ENCODE assay signal across 14 cellular contexts in the genomic region with DNA sequence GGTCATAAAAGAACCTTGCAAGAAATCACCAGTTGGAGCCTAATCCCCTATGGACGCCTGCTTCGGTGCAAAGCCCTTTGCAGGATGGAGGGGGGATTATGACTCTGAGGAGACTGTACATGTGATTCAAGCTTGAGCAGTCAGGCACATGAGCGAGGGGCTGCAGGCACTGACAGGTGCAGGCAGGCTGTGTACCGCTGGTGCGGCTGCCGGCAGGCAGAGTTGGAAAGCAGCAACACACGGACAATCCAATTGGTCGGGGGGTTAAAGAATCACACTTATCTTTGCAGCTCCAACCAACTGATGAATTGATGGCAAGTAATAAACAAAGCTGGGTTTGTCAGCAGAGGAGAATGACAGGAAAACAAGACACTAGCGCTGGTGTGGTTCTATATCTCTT. TPM values are rescaled to one million over a fixed set of nuclear protein-coding genes. Genes with fewer than 3 reads are reported as not detected.
A peak's percentile ranks its signal among the peaks of the same experiment; 100 is the strongest.
DNase-seq lines count a peak whose midpoint lies in the region; ATAC-seq and TF ChIP-seq lines count a peak whose summit lies in the region.
"Had no signal": no experiment of that assay in that cellular context is flagged by ENCODE, and none has a peak within 500 bp of the region (broad histone marks: within the 10 kb centered on the region; RNA-seq: fewer than 3 reads in every experiment).

No MANE protein-coding gene starts in this region.

- no peaks in the 10 kb centered on the region for H3K36me3 Mint-ChIP-seq in activated CD8-positive, alpha-beta T cell treated with anti-CD3 and anti-CD28 coated beads for 36 hours (ENCODE audit: low read depth)

- CTCF ChIA-PET in activated CD8-positive, alpha-beta T cell treated with anti-CD3 and anti-CD28 coated beads for 36 hours (lab: Charles Lee) = interaction anchor here (1.1 to 1.9 kb wide), 3 partner anchors 12 to 154 kb away, joined by 3 to 7 read pairs (median 5); no protein-coding TSS in a partner anchor

- H3K9me3 Mint-ChIP-seq in activated CD8-positive, alpha-beta T cell treated with anti-CD3 and anti-CD28 coated beads for 36 hours = no peaks in the 10 kb centered on the region
- no peaks in the 10 kb centered on the region for H3K9me3 Mint-ChIP-seq in stimulated activated naive CD8-positive, alpha-beta T cell treated with anti-CD3 and anti-CD28 coated beads, Interleukin-15, amount 100 ng/mL, for 72 hours
- H3K9me3 Mint-ChIP-seq: activated CD4-positive, alpha-beta memory T cell treated with anti-CD3 and anti-CD28 coated beads, Interleukin-2, amount 10 ng/mL, durations not matched to agents 7 days and 5 days; GM23338 had no signal

- peak; percentile 17 for ATAC-seq in esophagus mucosa
- no peak for ATAC-seq in HG03378 (IDR thresholded peaks at IDR 0.05; ENCODE audit: unreplicated experiment)
- ATAC-seq in activated CD8-positive, alpha-beta T cell treated with anti-CD3 and anti-CD28 coated beads for 36 hours = no peak
- ATAC-seq in stimulated activated naive CD8-positive, alpha-beta T cell treated with anti-CD3 and anti-CD28 coated beads, Interleukin-15, amount 100 ng/mL, for 72 hours = no peak
- ATAC-seq: GM23338, heart left ventricle, left colon had no signal

- H3K27ac Mint-ChIP-seq in activated CD8-positive, alpha-beta T cell treated with anti-CD3 and anti-CD28 coated beads for 36 hours = no peak overlapping the region
- H3K27ac Mint-ChIP-seq in stimulated activated naive CD8-positive, alpha-beta T cell treated with anti-CD3 and anti-CD28 coated beads, Interleukin-15, amount 100 ng/mL, for 72 hours = no peak overlapping the region
- H3K27ac Mint-ChIP-seq: activated CD4-positive, alpha-beta memory T cell treated with anti-CD3 and anti-CD28 coated beads, Interleukin-2, amount 10 ng/mL, durations not matched to agents 7 days and 5 days; GM23338 had no signal

- intact Hi-C loops in activated CD8-positive, alpha-beta T cell treated with anti-CD3 and anti-CD28 coated beads for 36 hours (cut with micrococcal nuclease) = no loop called here

- DNase-seq in DMS79 (lab: John Stamatoyannopoulos, UW) = peak; percentile 66
- peak; percentile 68 for DNase-seq in NCI-H2171 (lab: John Stamatoyannopoulos, UW)
- peak in 34 of 56 donors; percentile 10 to 62 (median 32) for DNase-seq in nucleus accumbens (lab: John Stamatoyannopoulos, UW)
- DNase-seq in activated CD8-positive, alpha-beta T cell treated with anti-CD3 and anti-CD28 coated beads for 36 hours = no peak
- no peak for DNase-seq in stimulated activated naive CD8-positive, alpha-beta T cell treated with anti-CD3 and anti-CD28 coated beads, Interleukin-15, amount 100 ng/mL, for 72 hours
- no peak for DNase-seq in cortex of kidney (lab: John Stamatoyannopoulos, UW)
- DNase-seq: activated CD4-positive, alpha-beta memory T cell treated with anti-CD3 and anti-CD28 coated beads, Interleukin-2, amount 10 ng/mL, durations not matched to agents 7 days and 5 days; AML-193; heart left ventricle; left colon; tibial artery had no signal

- no peak for TF ChIP-seq CTCF in activated CD8-positive, alpha-beta T cell treated with anti-CD3 and anti-CD28 coated beads for 36 hours (IDR thresholded peaks at IDR 0.05)

- no peak overlapping the region for H3K4me3 Mint-ChIP-seq in activated CD8-positive, alpha-beta T cell treated with anti-CD3 and anti-CD28 coated beads for 36 hours
- no peak overlapping the region for H3K4me3 Mint-ChIP-seq in stimulated activated naive CD8-positive, alpha-beta T cell treated with anti-CD3 and anti-CD28 coated beads, Interleukin-15, amount 100 ng/mL, for 72 hours
- H3K4me3 Mint-ChIP-seq: activated CD4-positive, alpha-beta memory T cell treated with anti-CD3 and anti-CD28 coated beads, Interleukin-2, amount 10 ng/mL, durations not matched to agents 7 days and 5 days; GM23338 had no signal

- peaks cover 48% of the 10 kb centered on the region for H3K4me1 Mint-ChIP-seq in activated CD8-positive, alpha-beta T cell treated with anti-CD3 and anti-CD28 coated beads for 36 hours (ENCODE audit: low read depth)
- peaks cover 63% of the 10 kb centered on the region for H3K4me1 Mint-ChIP-seq in stimulated activated naive CD8-positive, alpha-beta T cell treated with anti-CD3 and anti-CD28 coated beads, Interleukin-15, amount 100 ng/mL, for 72 hours

- H3K27me3 Mint-ChIP-seq in activated CD8-positive, alpha-beta T cell treated with anti-CD3 and anti-CD28 coated beads for 36 hours = no peaks in the 10 kb centered on the region
- no peaks in the 10 kb centered on the region for H3K27me3 Mint-ChIP-seq in stimulated activated naive CD8-positive, alpha-beta T cell treated with anti-CD3 and anti-CD28 coated beads, Interleukin-15, amount 100 ng/mL, for 72 hours

- POLR2A ChIA-PET in activated CD8-positive, alpha-beta T cell treated with anti-CD3 and anti-CD28 coated beads for 36 hours (lab: Charles Lee) = no interaction called here

RNA-seq across cellular contexts. Expression of a gene that starts 5.7 kb away (rescaled TPM):
- total RNA-seq in esophagus mucosa = 3.4 TPM
- total RNA-seq in activated CD8-positive, alpha-beta T cell treated with anti-CD3 and anti-CD28 coated beads for 36 hours = 10 to 100 TPM; 12.6 to 14.9 TPM

Comparison
In these comparisons a context has a peak if more than half of its experiments do, and no peak if none do; other contexts are left out.
1. DNase-seq: peak in DMS79 (single experiment), NCI-H2171 (single experiment) and nucleus accumbens (34 of 56); none in activated CD8-positive, alpha-beta T cell treated with anti-CD3 and anti-CD28 coated beads for 36 hours (single experiment), stimulated activated naive CD8-positive, alpha-beta T cell treated with anti-CD3 and anti-CD28 coated beads, Interleukin-15, amount 100 ng/mL, for 72 hours (0 of 2) and cortex of kidney (single experiment).